In the genomic region with DNA sequence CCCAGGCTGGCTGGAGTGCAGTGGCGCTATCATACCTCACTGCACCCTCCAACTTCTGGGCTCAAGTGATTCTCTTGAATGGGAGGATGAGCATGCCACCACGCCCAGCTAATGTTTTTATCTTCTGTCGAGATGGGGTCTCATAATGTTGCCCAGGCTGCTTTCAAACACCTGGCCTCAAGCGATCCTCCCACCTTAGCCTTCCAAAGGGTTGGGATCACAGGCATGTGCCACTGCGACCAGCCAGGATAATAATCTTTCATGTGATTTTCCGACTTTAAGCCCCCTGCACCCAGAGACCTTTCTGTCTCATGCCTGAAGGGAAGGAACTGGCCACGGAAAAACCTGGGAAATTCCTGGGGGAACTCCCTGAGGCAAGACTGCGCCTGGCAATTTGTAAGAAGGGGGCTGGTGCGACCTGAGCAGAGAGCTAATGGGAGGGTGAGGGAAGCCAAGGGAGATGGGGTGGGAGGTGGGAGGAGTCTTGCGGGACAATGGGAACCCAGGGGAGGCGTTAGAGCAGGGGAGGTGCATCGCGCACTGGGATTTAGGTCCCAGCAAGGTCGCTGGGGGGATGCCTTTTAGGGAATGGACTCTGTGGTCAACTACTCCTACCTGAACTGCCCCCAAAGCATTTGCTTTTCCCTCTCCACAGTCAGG, we compare ENCODE assay signal across 9 cellular contexts. TPM values are rescaled to one million over a fixed set of nuclear protein-coding genes. Genes with fewer than 3 reads are reported as not detected.
DNase-seq lines count a peak whose midpoint lies in the region; ATAC-seq and TF ChIP-seq lines count a peak whose summit lies in the region.
"Had no signal": no experiment of that assay in that cellular context is flagged by ENCODE, and none has a peak within 500 bp of the region (broad histone marks: within the 10 kb centered on the region; RNA-seq: fewer than 3 reads in every experiment).

No MANE protein-coding gene starts in this region.

- TF ChIP-seq POLR2A in esophagus muscularis mucosa (IDR thresholded peaks at IDR 0.05; ENCODE audit: low read depth) = no peak

- ATAC-seq in GM19023 (IDR thresholded peaks at IDR 0.05; ENCODE audit: unreplicated experiment) (no peak), GM21423 (IDR thresholded peaks at IDR 0.05; ENCODE audit: unreplicated experiment) (no peak), GM21381 (IDR thresholded peaks at IDR 0.05; ENCODE audit: unreplicated experiment) (no peak)

- 30% methylated on average over 14 of the region's 14 CpGs for WGBS in esophagus muscularis mucosa

- peak overlapping the region; percentile 89; the same call in 1 of the 2 replicates for H3K4me3 ChIP-seq in GM08714 (ENCODE audit: low read length)
- peak overlapping the region in 3 of 4 donors; percentile 85 to 96 (median 89) for H3K4me3 ChIP-seq in esophagus muscularis mucosa

- DNase-seq in NCI-H82 (lab: John Stamatoyannopoulos, UW) (peak; percentile 94), esophagus muscularis mucosa (ENCODE audit: extremely low spot score) (no peak), retina (peak; percentile 48), cerebellar nuclear complex (lab: John Stamatoyannopoulos, UW) (no peak)

- H3K4me1 ChIP-seq in esophagus muscularis mucosa = peaks cover 19 to 26% (median 25%) of the 10 kb centered on the region in 4 donors

- TF ChIP-seq EP300 in esophagus muscularis mucosa (IDR thresholded peaks at IDR 0.05) = no peak

- H3K36me3 ChIP-seq in esophagus muscularis mucosa = peaks cover 2 to 15% (median 6%) of the 10 kb centered on the region in 4 donors

- H3K27ac ChIP-seq in esophagus muscularis mucosa (replicated peaks in 1 of 4) = no peak overlapping the region

- H3K9me3 ChIP-seq in esophagus muscularis mucosa = no peaks in the 10 kb centered on the region

- intact Hi-C loops in esophagus muscularis mucosa (cut with DNase I) = loop anchor here (2.0 kb wide), 2 partner anchors 67 to 73 kb away; a partner anchor contains a TSS

- H3K27me3 ChIP-seq in esophagus muscularis mucosa = peaks cover 0 to 6% (median 0%) of the 10 kb centered on the region in 4 donors

- TF ChIP-seq CTCF in esophagus muscularis mucosa (IDR thresholded peaks at IDR 0.05) = no peak

RNA-seq across cellular contexts. Expression of a gene that starts 1.2 kb away (rescaled TPM):
- total RNA-seq in esophagus muscularis mucosa = 10 to 100 TPM; 51.2 to 97.4 (median 74.3) TPM

RNA-seq across cellular contexts. Expression of a gene that starts 35.2 kb away (rescaled TPM):
- total RNA-seq in esophagus muscularis mucosa = under 1 TPM in 2 of 4 donors, not detected in 2; 0.17 to 0.23 TPM

RNA-seq across cellular contexts. Expression of a gene that starts 59.9 kb away (rescaled TPM):
- total RNA-seq in esophagus muscularis mucosa = under 1 TPM in 1 of 4 donors, not detected in 3; 0.17 TPM
- total RNA-seq: dermis microvascular lymphatic vessel endothelial cell had no signal

Comparison
In these comparisons a context has a peak if more than half of its experiments do, and no peak if none do; other contexts are left out.
1. DNase-seq: peak in NCI-H82 (single experiment) and retina (single experiment); none in esophagus muscularis mucosa (single experiment) and cerebellar nuclear complex (0 of 2).